Comparison of ENCODE assay signal across 8 cellular contexts in genomic region chr9:93955356-93956182, GRCh38. TPM values are rescaled to one million over a fixed set of nuclear protein-coding genes. Genes with fewer than 3 reads are reported as not detected.
DNase-seq lines count a peak whose midpoint lies in the region; ATAC-seq and TF ChIP-seq lines count a peak whose summit lies in the region.

No MANE protein-coding gene starts in this region.

- peak overlapping the region; percentile 75 for H3K4me3 Mint-ChIP-seq in CD8-positive, alpha-beta T cell
- peak overlapping the region; percentile 86 for H3K4me3 Mint-ChIP-seq in activated naive CD8-positive, alpha-beta T cell
- peak overlapping the region; percentile 41 for H3K4me3 Mint-ChIP-seq in natural killer cell treated with Interleukin-12 subunit alpha and Interleukin-12 subunit beta and Interleukin-15 and Interleukin-18, amount 100 ng/mL, for 72 hours

- POLR2A ChIA-PET in CD8-positive, alpha-beta T cell (lab: Charles Lee), result no interaction called here

- intact Hi-C loops in CD8-positive, alpha-beta T cell (cut with DNase I, micrococcal nuclease), result no loop called here

- no peak overlapping the region for H3K27ac ChIP-seq in CD8-positive, alpha-beta T cell (ENCODE audit: low read depth, low read length)

- DNase-seq in CD8-positive, alpha-beta T cell, result peak in 2 of 7 experiments; percentile 34 to 58
- DNase-seq in NCI-H2029 treated with DMSO at 0.1 percent for 48 hours (lab: John Stamatoyannopoulos, UW) (peak; percentile 66), HuH-7 (ENCODE audit: low spot score) (no peak)
- DNase-seq in natural killer cell treated with Interleukin-12 subunit alpha and Interleukin-12 subunit beta and Interleukin-15 and Interleukin-18, amount 100 ng/mL, for 72 hours (ENCODE audit: low spot score), result no peak
- no peak for DNase-seq in effector CD4-positive, alpha-beta T cell

- H3K27me3 ChIP-seq in CD8-positive, alpha-beta T cell (ENCODE audit: insufficient read depth, low read length), result peaks cover 63% of the 10 kb centered on the region

- peak overlapping the region; percentile 37 for H3K4me3 ChIP-seq in CD8-positive, alpha-beta T cell (ENCODE audit: low read depth, low read length)

- no peaks in the 10 kb centered on the region for H3K36me3 ChIP-seq in CD8-positive, alpha-beta T cell (ENCODE audit: insufficient read depth, low read length)

- peaks cover 58% of the 10 kb centered on the region for H3K27me3 Mint-ChIP-seq in CD8-positive, alpha-beta T cell (ENCODE audit: low read depth)
- H3K27me3 Mint-ChIP-seq in activated naive CD8-positive, alpha-beta T cell, result peaks cover 40% of the 10 kb centered on the region
- H3K27me3 Mint-ChIP-seq in natural killer cell treated with Interleukin-12 subunit alpha and Interleukin-12 subunit beta and Interleukin-15 and Interleukin-18, amount 100 ng/mL, for 72 hours, result peaks cover 52 to 64% of the 10 kb centered on the region in 2 donors

- H3K4me1 ChIP-seq in CD8-positive, alpha-beta T cell (ENCODE audit: insufficient read depth, low read length), result peaks cover 50% of the 10 kb centered on the region

- peak; percentile 74 for ATAC-seq in CD8-positive, alpha-beta T cell
- no peak for ATAC-seq in natural killer cell treated with Interleukin-12 subunit alpha and Interleukin-12 subunit beta and Interleukin-15 and Interleukin-18, amount 100 ng/mL, for 72 hours
- no peak for ATAC-seq in esophagus mucosa
- no peak for ATAC-seq in GM21526 (IDR thresholded peaks at IDR 0.05; ENCODE audit: low FRiP score, unreplicated experiment)

- CTCF ChIA-PET in CD8-positive, alpha-beta T cell (lab: Charles Lee), result no interaction called here

- peak overlapping the region; percentile 28 for H3K27ac Mint-ChIP-seq in CD8-positive, alpha-beta T cell
- no peak overlapping the region for H3K27ac Mint-ChIP-seq in activated naive CD8-positive, alpha-beta T cell
- H3K27ac Mint-ChIP-seq in natural killer cell treated with Interleukin-12 subunit alpha and Interleukin-12 subunit beta and Interleukin-15 and Interleukin-18, amount 100 ng/mL, for 72 hours, result no peak overlapping the region

- TF ChIP-seq CTCF in CD8-positive, alpha-beta T cell (IDR thresholded peaks at IDR 0.05), result no peak

- peaks cover 41% of the 10 kb centered on the region for H3K4me1 Mint-ChIP-seq in CD8-positive, alpha-beta T cell (ENCODE audit: low read depth)
- H3K4me1 Mint-ChIP-seq in activated naive CD8-positive, alpha-beta T cell (ENCODE audit: low read depth), result peaks cover 38% of the 10 kb centered on the region
- H3K4me1 Mint-ChIP-seq in natural killer cell treated with Interleukin-12 subunit alpha and Interleukin-12 subunit beta and Interleukin-15 and Interleukin-18, amount 100 ng/mL, for 72 hours (ENCODE audit: low read depth in 2 of 2), result peaks cover 10 to 27% of the 10 kb centered on the region in 2 donors

- no peaks in the 10 kb centered on the region for H3K9me3 Mint-ChIP-seq in CD8-positive, alpha-beta T cell
- H3K9me3 Mint-ChIP-seq in activated naive CD8-positive, alpha-beta T cell (ENCODE audit: low read depth), result no peaks in the 10 kb centered on the region
- no peaks in the 10 kb centered on the region for H3K9me3 Mint-ChIP-seq in natural killer cell treated with Interleukin-12 subunit alpha and Interleukin-12 subunit beta and Interleukin-15 and Interleukin-18, amount 100 ng/mL, for 72 hours

- no peaks in the 10 kb centered on the region for H3K36me3 Mint-ChIP-seq in CD8-positive, alpha-beta T cell
- H3K36me3 Mint-ChIP-seq in activated naive CD8-positive, alpha-beta T cell, result peaks cover 2% of the 10 kb centered on the region
- H3K36me3 Mint-ChIP-seq in natural killer cell treated with Interleukin-12 subunit alpha and Interleukin-12 subunit beta and Interleukin-15 and Interleukin-18, amount 100 ng/mL, for 72 hours, result peaks cover 7% of the 10 kb centered on the region

- no peaks in the 10 kb centered on the region for H3K9me3 ChIP-seq in CD8-positive, alpha-beta T cell (ENCODE audit: low read length)

RNA-seq across cellular contexts. Expression of gene BARX1, which starts 0.4 kb away (rescaled TPM):
- total RNA-seq in CD8-positive, alpha-beta T cell, result under 1 TPM; 0.54 to 0.78 TPM
- total RNA-seq in natural killer cell treated with Interleukin-12 subunit alpha and Interleukin-12 subunit beta and Interleukin-15 and Interleukin-18, amount 100 ng/mL, for 72 hours, result under 1 TPM in 1 of 2 donors, not detected in 1; 0.29 TPM
- total RNA-seq in esophagus mucosa, result 0.12 TPM
